ENCODE assay signal across 27 cellular contexts in genomic region chr12:6146951-6147350, GRCh38. TPM values are rescaled to one million over a fixed set of nuclear protein-coding genes. Genes with fewer than 3 reads are reported as not detected.
"Had no signal": no experiment of that assay in that cellular context is flagged by ENCODE, and none has a peak within 500 bp of the region (broad histone marks: within the 10 kb centered on the region; RNA-seq: fewer than 3 reads in every experiment).

No MANE protein-coding gene starts in this region.

- H3K9me3 ChIP-seq: Peyer's patch, SJCRH30, SK-N-SH had no signal

- H3K27me3 ChIP-seq: cardiac muscle cell, Peyer's patch, SJCRH30 had no signal

- FAIRE-seq: astrocyte had no signal

- H3K36me3 ChIP-seq: cardiac muscle cell, Peyer's patch, SJCRH30 had no signal

- H3K4me2 ChIP-seq: SK-N-SH had no signal

- DNase-seq: activated CD4-positive, alpha-beta memory T cell treated with anti-CD3 and anti-CD28 coated beads for 36 hours; activated CD4-positive, alpha-beta T cell treated with anti-CD3 and anti-CD28 coated beads, Interleukin-2, amount 10 ng/mL, durations not matched to agents 7 days and 5 days; activated CD4-positive, CD25-positive, alpha-beta regulatory T cell; activated CD8-positive, alpha-beta memory T cell treated with anti-CD3 and anti-CD28 coated beads for 24 hours; activated effector memory CD4-positive, alpha-beta T cell treated with anti-CD3 and anti-CD28 coated beads, Interleukin-2, amount 50 U/mL, for 16 hours; activated naive CD4-positive, alpha-beta T cell treated with Interleukin-2 at 50 U/mL for 16 hours; activated naive CD8-positive, alpha-beta T cell treated with anti-CD3 and anti-CD28 coated beads, Interleukin-2, amount 50 U/mL, for 24 hours; activated T-cell treated with anti-CD3 and anti-CD28 coated beads, Interleukin-2, amount 50 U/mL, for 4 hours; amniotic stem cell; Karpas-422; MM.1S; NCI-H1105; NCI-H1436; NCI-H1694 treated with DMSO at 0.1 percent for 48 hours; NCI-H2029 treated with DMSO at 0.1 percent for 48 hours; NCI-H446; NCI-H524; Peyer's patch; Right ventricle myocardium superior; SJCRH30; SK-N-SH; T-helper 1 cell had no signal

- H3K9ac ChIP-seq: SK-N-SH had no signal

- ATAC-seq: activated naive CD4-positive, alpha-beta T cell treated with anti-CD3 and anti-CD28 coated beads, Interleukin-2, amount 50 U/mL, for 72 hours; activated naive CD8-positive, alpha-beta T cell treated with anti-CD3 and anti-CD28 coated beads, Interleukin-2, amount 50 U/mL, for 24 hours; activated T-cell treated with anti-CD3 and anti-CD28 coated beads, Interleukin-2, amount 50 U/mL, for 4 hours had no signal

- H3K4me1 ChIP-seq: Peyer's patch, SJCRH30 had no signal

- H3K4me3 ChIP-seq: cardiac muscle cell, Peyer's patch, SJCRH30 had no signal

- H3K27ac ChIP-seq: cardiac muscle cell, Peyer's patch, RWPE1, SJCRH30, VCaP had no signal

RNA-seq across cellular contexts. Expression of gene VWF, which starts 22.5 kb away (rescaled TPM):
- total RNA-seq: activated CD4-positive, alpha-beta memory T cell treated with anti-CD3 and anti-CD28 coated beads for 36 hours; activated CD4-positive, alpha-beta T cell treated with anti-CD3 and anti-CD28 coated beads, Interleukin-2, amount 10 ng/mL, durations not matched to agents 7 days and 5 days had no signal
- polyA plus RNA-seq: cardiac muscle cell had no signal
